Comparison of ENCODE assay signal across 27 cellular contexts in the genomic region with DNA sequence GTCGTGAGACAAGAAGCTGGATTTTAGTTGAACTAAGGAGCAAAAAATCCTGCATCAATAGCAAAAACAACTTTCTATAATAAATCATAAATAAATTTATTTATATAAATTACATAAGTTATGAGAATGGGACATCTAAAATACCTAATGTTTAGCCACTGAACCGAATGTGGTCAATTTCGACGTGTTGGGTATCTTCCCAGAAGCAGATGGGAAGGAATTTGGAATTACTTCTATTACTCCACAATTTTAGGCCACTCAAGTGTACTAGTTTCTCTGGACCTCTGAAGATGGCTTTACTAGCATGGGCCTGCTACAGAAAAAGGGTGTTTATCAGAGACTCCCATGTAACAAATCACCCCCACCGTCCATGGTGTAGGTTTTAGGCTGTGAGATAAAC.
A peak's percentile ranks its signal among the peaks of the same experiment; 100 is the strongest.
DNase-seq lines count a peak whose midpoint lies in the region; FAIRE-seq and TF ChIP-seq lines count a peak whose summit lies in the region.
"Had no signal": no experiment of that assay in that cellular context is flagged by ENCODE, and none has a peak within 500 bp of the region (broad histone marks: within the 10 kb centered on the region; RNA-seq: fewer than 3 reads in every experiment).

No MANE protein-coding gene starts in this region.

- H4K20me1 ChIP-seq in BLaER1 (no peaks in the 10 kb centered on the region), endothelial cell of umbilical vein (replicated peaks; ENCODE audit: control insufficient read depth, extremely low read depth, insufficient read depth, low read length) (no peaks in the 10 kb centered on the region)

- H3K27me3 Mint-ChIP-seq in nephron (ENCODE audit: low read depth) (no peaks in the 10 kb centered on the region), immature natural killer cell (ENCODE audit: low read depth in 3 of 3) (peaks cover 0 to 8% (median 3%) of the 10 kb centered on the region in 3 donors)

- H3K36me3 ChIP-seq in BLaER1 (no peaks in the 10 kb centered on the region), endothelial cell of umbilical vein (ENCODE audit: control insufficient read depth in 2 of 2, extremely low read depth in 1 of 2, insufficient read depth in 2 of 2, low read length in 2 of 2) (peaks cover 2 to 14% of the 10 kb centered on the region in 2 experiments)
- H3K36me3 ChIP-seq: stomach, upper lobe of right lung had no signal

- H3K9me3 Mint-ChIP-seq in nephron, result no peaks in the 10 kb centered on the region
- no peaks in the 10 kb centered on the region for H3K9me3 Mint-ChIP-seq in immature natural killer cell
- H3K9me3 Mint-ChIP-seq: activated naive CD8-positive, alpha-beta T cell treated with anti-CD3 and anti-CD28 coated beads, Interleukin-2, amount 10 ng/mL, durations not matched to agents 7 days and 5 days; activated T-helper 1 cell treated with anti-CD3 and anti-CD28 coated beads, Interleukin-12 subunit alpha, Interleukin-12 subunit beta, Interleukin-2, Interleukin-4 antibody, amounts not matched to agents 30 ng/mL and 10 ng/mL and 1 ng/mL, durations not matched to agents 14 hours and 24 hours and 36 hours; CD4-positive, alpha-beta memory T cell had no signal

- intact Hi-C loops in endothelial cell of umbilical vein (cut with micrococcal nuclease), result loop anchor here (5.0 kb wide), 1 partner anchor 96 kb away; no protein-coding TSS in a partner anchor

- no peak for FAIRE-seq in endothelial cell of umbilical vein (lab: Jason Lieb, UNC)

- H3K27ac ChIP-seq in BLaER1 (no peak overlapping the region), RWPE1 (peak overlapping the region; percentile 78), endothelial cell of umbilical vein (ENCODE audit: insufficient read depth, low read depth, low read length) (no peak overlapping the region)
- H3K27ac ChIP-seq: stomach, upper lobe of right lung had no signal

- H3K4me1 Mint-ChIP-seq in nephron (peaks cover 45% of the 10 kb centered on the region), immature natural killer cell (no peaks in the 10 kb centered on the region)

- TSS peak; percentile 62 for BruUV-seq in endothelial cell of umbilical vein (replicated peaks; lab: Mats Ljungman, UMichigan)

- H3K27ac Mint-ChIP-seq in nephron (peak overlapping the region; percentile 54 to 82 (median 75)), immature natural killer cell (no peak overlapping the region)
- H3K27ac Mint-ChIP-seq: activated naive CD8-positive, alpha-beta T cell treated with anti-CD3 and anti-CD28 coated beads, Interleukin-2, amount 10 ng/mL, durations not matched to agents 7 days and 5 days; activated T-helper 1 cell treated with anti-CD3 and anti-CD28 coated beads, Interleukin-12 subunit alpha, Interleukin-12 subunit beta, Interleukin-2, Interleukin-4 antibody, amounts not matched to agents 30 ng/mL and 10 ng/mL and 1 ng/mL, durations not matched to agents 14 hours and 24 hours and 36 hours had no signal

- H3K9ac ChIP-seq in BLaER1 (no peak overlapping the region), endothelial cell of umbilical vein (replicated peaks; ENCODE audit: extremely low read depth, insufficient read depth, low read length) (no peak overlapping the region)

- dilution Hi-C loops in endothelial cell of umbilical vein (cut with MboI; ENCODE audit: extremely low pct_ligation_motif_present, low sequenced_read_pairs), result no loop called here

- H3K4me1 ChIP-seq in BLaER1, result peaks cover 15% of the 10 kb centered on the region; the same call in 1 of the 2 replicates
- H3K4me1 ChIP-seq in endothelial cell of umbilical vein (ENCODE audit: control insufficient read depth, extremely low read depth, insufficient read depth, low read length), result peaks cover 36% of the 10 kb centered on the region

- no peak for TF ChIP-seq CTCF in RWPE1 (conservative IDR thresholded peaks at IDR 0.05; ENCODE audit: low read depth)
- TF ChIP-seq CTCF in endothelial cell of umbilical vein (IDR thresholded peaks at IDR 0.05; ENCODE audit: extremely low read depth in 1 of 2, insufficient read depth in 1 of 2, low read depth in 1 of 2, low read length in 2 of 2), result no peak
- no peak for TF ChIP-seq CTCF in nephron (IDR thresholded peaks at IDR 0.05; ENCODE audit: unreplicated experiment in 3 of 3)

- TF ChIP-seq POLR2A in endothelial cell of umbilical vein (IDR thresholded peaks at IDR 0.05; ENCODE audit: low read depth, low read length), result no peak

- no peaks in the 10 kb centered on the region for H3K27me3 ChIP-seq in BLaER1
- H3K27me3 ChIP-seq in endothelial cell of umbilical vein (ENCODE audit: control insufficient read depth in 2 of 2, insufficient read depth in 2 of 2, low read length in 2 of 2), result no peaks in the 10 kb centered on the region
- H3K27me3 ChIP-seq: stomach, upper lobe of right lung had no signal

- H3K79me2 ChIP-seq in endothelial cell of umbilical vein (ENCODE audit: control insufficient read depth, insufficient read depth, low read length), result peaks cover 8% of the 10 kb centered on the region

- H3K4me3 ChIP-seq in BLaER1, result no peak overlapping the region
- no peak overlapping the region for H3K4me3 ChIP-seq in endothelial cell of umbilical vein (replicated peaks in 1 of 3; ENCODE audit: insufficient read depth in 1 of 3, low read depth in 1 of 3, low read length in 3 of 3)
- H3K4me3 ChIP-seq: mucosa of descending colon, stomach, upper lobe of right lung had no signal

- H3K4me3 Mint-ChIP-seq in nephron (no peak overlapping the region), immature natural killer cell (no peak overlapping the region)
- H3K4me3 Mint-ChIP-seq: activated naive CD8-positive, alpha-beta T cell treated with anti-CD3 and anti-CD28 coated beads, Interleukin-2, amount 10 ng/mL, durations not matched to agents 7 days and 5 days; activated T-helper 1 cell treated with anti-CD3 and anti-CD28 coated beads, Interleukin-12 subunit alpha, Interleukin-12 subunit beta, Interleukin-2, Interleukin-4 antibody, amounts not matched to agents 30 ng/mL and 10 ng/mL and 1 ng/mL, durations not matched to agents 14 hours and 24 hours and 36 hours; CD4-positive, alpha-beta memory T cell had no signal

- no peak overlapping the region for H2AFZ ChIP-seq in endothelial cell of umbilical vein (ENCODE audit: low read depth, low read length)

- CTCF ChIA-PET in RWPE1 (lab: Yijun Ruan, JAX) (interaction anchor here (0.6 kb wide), 1 partner anchor 238 kb away, joined by 3 read pairs; no protein-coding TSS in a partner anchor), endothelial cell of umbilical vein (lab: Charles Lee) (interaction anchor here (3.0 kb wide), 1 partner anchor 18 kb away, joined by 11 read pairs; no protein-coding TSS in a partner anchor)

- H3K9me3 ChIP-seq in BLaER1 (no peaks in the 10 kb centered on the region), endothelial cell of umbilical vein (replicated peaks; ENCODE audit: control insufficient read depth, insufficient read depth, low read length) (no peaks in the 10 kb centered on the region)
- H3K9me3 ChIP-seq: mucosa of descending colon, stomach, upper lobe of right lung had no signal

- POLR2A ChIA-PET in RWPE1 (lab: Yijun Ruan, JAX; ENCODE audit: low non-redundant PET) (no interaction called here), endothelial cell of umbilical vein (lab: Charles Lee) (no interaction called here)

- peak overlapping the region; percentile 25; the same call in 1 of the 2 replicates for H3K4me2 ChIP-seq in BLaER1
- H3K4me2 ChIP-seq in endothelial cell of umbilical vein (ENCODE audit: insufficient read depth, low read length), result no peak overlapping the region

- H3K9me1 ChIP-seq in endothelial cell of umbilical vein (replicated peaks; ENCODE audit: control insufficient read depth, extremely low read depth, insufficient read depth, low read length), result no peaks in the 10 kb centered on the region

- DNase-seq in RWPE1 (ENCODE audit: low spot score), result no peak
- DNase-seq in endothelial cell of umbilical vein (ENCODE audit: low read depth, low spot score), result no peak
- DNase-seq in immature natural killer cell, result no peak
- no peak for DNase-seq in MV-4-11 (lab: John Stamatoyannopoulos, UW)
- DNase-seq in NCI-H2227 (lab: John Stamatoyannopoulos, UW; ENCODE audit: unreplicated experiment), result no peak
- DNase-seq in UCSD-AML1 (lab: John Stamatoyannopoulos, UW; ENCODE audit: unreplicated experiment), result no peak
- DNase-seq: activated CD4-positive, CD25-positive, alpha-beta regulatory T cell; activated naive CD8-positive, alpha-beta T cell treated with anti-CD3 and anti-CD28 coated beads, Interleukin-2, amount 10 ng/mL, durations not matched to agents 7 days and 5 days; CD4-positive, alpha-beta memory T cell; DND-41; effector CD8-positive, alpha-beta T cell; GOT3; hypothalamus; Karpas-422; left cardiac atrium; mucosa of descending colon; NCI-H1105 treated with DMSO at 0.1 percent for 48 hours; NCI-H526 treated with DMSO at 0.1 percent for 48 hours; occipital lobe; SHP77 treated with DMSO at 0.1 percent for 48 hours; stimulated activated CD4-positive, alpha-beta T cell treated with anti-CD3 and anti-CD28 coated beads, Interleukin-2, amount 100 ng/mL, for 24 hours; stomach; T-helper 2 cell; upper lobe of right lung had no signal

- peaks cover 6% of the 10 kb centered on the region for H3K36me3 Mint-ChIP-seq in nephron (ENCODE audit: low read depth)
- no peaks in the 10 kb centered on the region for H3K36me3 Mint-ChIP-seq in immature natural killer cell
- H3K36me3 Mint-ChIP-seq: activated naive CD8-positive, alpha-beta T cell treated with anti-CD3 and anti-CD28 coated beads, Interleukin-2, amount 10 ng/mL, durations not matched to agents 7 days and 5 days; CD4-positive, alpha-beta memory T cell had no signal

TF ChIP-seq in endothelial cell of umbilical vein, 7 proteins besides CTCF, POLR2A, EP300 and RAD21:
- TF ChIP-seq MYC (IDR thresholded peaks at IDR 0.05; ENCODE audit: low read depth, low read length) (no peak), EZH2 (IDR thresholded peaks at IDR 0.05; ENCODE audit: borderline replicate concordance, low read depth, low read length, severe bottlenecking) (no peak), FOS (IDR thresholded peaks at IDR 0.05; ENCODE audit: borderline replicate concordance, insufficient read depth, low read length) (no peak), GATA2 (IDR thresholded peaks at IDR 0.05; ENCODE audit: insufficient read depth, insufficient read length, low read depth, low read length) (no peak), POLR2AphosphoS5 (IDR thresholded peaks at IDR 0.05; ENCODE audit: insufficient read depth, low read depth, low read length) (no peak), JUN (IDR thresholded peaks at IDR 0.05; ENCODE audit: borderline replicate concordance, insufficient read depth, insufficient read length, low read depth) (no peak)
- TF ChIP-seq, protein P1, sequence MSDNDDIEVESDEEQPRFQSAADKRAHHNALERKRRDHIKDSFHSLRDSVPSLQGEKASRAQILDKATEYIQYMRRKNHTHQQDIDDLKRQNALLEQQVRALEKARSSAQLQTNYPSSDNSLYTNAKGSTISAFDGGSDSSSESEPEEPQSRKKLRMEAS (IDR thresholded peaks at IDR 0.05; ENCODE audit: insufficient read depth, insufficient read length), result no peak
TF ChIP-seq in endothelial cell of umbilical vein: peak in this region for 0.

Comparison
In these comparisons a context has a peak if more than half of its experiments do, and no peak if none do; other contexts are left out.
1. H3K27ac Mint-ChIP-seq: peak in nephron (3 of 3); none in immature natural killer cell (0 of 6).